In the genomic region with DNA sequence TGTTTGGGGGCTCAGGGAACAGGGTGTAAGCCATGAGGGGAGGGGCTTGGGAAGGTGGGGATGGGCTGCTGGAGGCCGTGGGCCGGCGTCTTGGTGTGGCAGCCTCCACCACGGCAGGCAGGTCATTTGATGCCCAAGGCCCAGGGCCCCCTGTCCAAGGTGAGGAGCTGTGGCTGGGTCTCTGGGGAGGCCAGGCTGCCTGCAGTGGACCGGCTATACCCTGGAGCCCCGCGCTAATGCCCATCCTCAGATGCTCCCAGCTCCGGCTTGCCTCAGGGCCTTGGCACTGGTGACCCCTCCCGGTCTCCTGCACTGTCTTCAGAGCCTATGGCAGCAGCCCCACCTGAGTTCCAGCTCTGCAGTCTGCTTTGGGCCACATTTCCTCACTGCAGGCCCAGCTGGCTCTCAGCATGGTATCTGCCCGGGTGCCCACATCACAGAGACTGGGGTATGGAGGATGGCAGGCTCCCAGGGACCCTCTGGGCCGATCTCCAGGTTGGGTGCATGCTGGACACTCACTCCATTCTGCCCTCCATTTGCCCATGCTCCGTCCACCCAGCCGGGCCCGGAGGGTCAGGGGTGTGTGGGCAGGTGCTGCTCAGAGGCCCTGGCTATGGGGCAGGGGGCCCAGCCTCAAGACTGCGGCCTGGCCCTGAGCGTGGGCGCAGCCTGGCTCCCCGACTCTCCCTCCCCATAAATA, we compare ENCODE assay signal across 9 cellular contexts. TPM values are rescaled to one million over a fixed set of nuclear protein-coding genes. Genes with fewer than 3 reads are reported as not detected.
A peak's percentile ranks its signal among the peaks of the same experiment; 100 is the strongest.
DNase-seq lines count a peak whose midpoint lies in the region; ATAC-seq, FAIRE-seq and TF ChIP-seq lines count a peak whose summit lies in the region.
"Not testable (repeated sequence)": the region's sequence is repeated elsewhere in the genome, so short reads cannot be mapped to it uniquely, and the experiment has no call there.
"Had no signal": no experiment of that assay in that cellular context is flagged by ENCODE, and none has a peak within 500 bp of the region (broad histone marks: within the 10 kb centered on the region; RNA-seq: fewer than 3 reads in every experiment).

No MANE protein-coding gene starts in this region.

- CTCF ChIA-PET in Calu3 (lab: Charles Lee); K562 (lab: Yijun Ruan, JAX; ENCODE audit: low intra/inter-chr PET ratio): not testable (repeated sequence)

- POLR2A ChIA-PET in K562 (lab: Yijun Ruan, JAX), result not testable (repeated sequence)

- peak overlapping the region; percentile 7 for H3K4me3 Mint-ChIP-seq in Calu3 (ENCODE audit: low read depth, unreplicated experiment)

- in situ Hi-C loops in K562 (cut with MboI), result not testable (repeated sequence)

- H4K20me1 ChIP-seq in K562 (replicated peaks; ENCODE audit: control insufficient read depth, insufficient read depth, low read length), result peaks cover 13% of the 10 kb centered on the region

- not testable (repeated sequence) for TF ChIP-seq EP300 in K562 (IDR thresholded peaks at IDR 0.05; ENCODE audit: low read length)

- not testable (repeated sequence) for H3K79me2 ChIP-seq in K562 (ENCODE audit: control insufficient read depth, insufficient read depth, low read length)

- peak overlapping the region; percentile 38 for H3K18ac ChIP-seq in neuronal stem cell (ENCODE audit: low read length)

- H3K4me1 ChIP-seq in K562 (replicated peaks in 1 of 2; ENCODE audit: control insufficient read depth in 2 of 2, insufficient read depth in 2 of 2, low read length in 2 of 2); right lobe of liver; upper lobe of right lung: not testable (repeated sequence)
- H3K4me1 ChIP-seq in neuronal stem cell (ENCODE audit: control insufficient read depth in 2 of 2, insufficient read depth in 1 of 2, low read depth in 1 of 2, low read length in 2 of 2), result peaks cover 0 to 14% of the 10 kb centered on the region in 2 donors

- not testable (repeated sequence) for TF ChIP-seq CTCF in Calu3 (IDR thresholded peaks at IDR 0.05; ENCODE audit: unreplicated experiment); K562 (IDR thresholded peaks at IDR 0.05 in 2 of 3, conservative IDR thresholded peaks at IDR 0.05 in 1 of 3; ENCODE audit: insufficient read depth in 2 of 3, low read depth in 1 of 3, low read length in 3 of 3); right lobe of liver (IDR thresholded peaks at IDR 0.05); upper lobe of right lung (IDR thresholded peaks at IDR 0.05)

- not testable (repeated sequence) for H2BK120ac ChIP-seq in neuronal stem cell (ENCODE audit: low read depth, low read length)

- not testable (repeated sequence) for H3K9me1 ChIP-seq in K562 (ENCODE audit: control insufficient read depth, insufficient read depth, low read length)

- not testable (repeated sequence) for H2BK5ac ChIP-seq in neuronal stem cell (ENCODE audit: low read length)

- FAIRE-seq in K562 (lab: Jason Lieb, UNC), result not testable (repeated sequence)

- TF ChIP-seq RAD21 in K562 (CRISPR knock-in tag; conservative IDR thresholded peaks at IDR 0.05 in 1 of 2, IDR thresholded peaks at IDR 0.05 in 1 of 2), result not testable (repeated sequence)

- H2AFZ ChIP-seq in K562 (ENCODE audit: low read depth, low read length), result not testable (repeated sequence)
- peak overlapping the region; percentile 22 for H2AFZ ChIP-seq in neuronal stem cell (ENCODE audit: low read length)

- BruUV-seq in Calu3 (replicated peaks; lab: Mats Ljungman, UMichigan); K562 (replicated peaks; lab: Mats Ljungman, UMichigan): not testable (repeated sequence)

- intact Hi-C loops in Calu3 (cut with micrococcal nuclease; ENCODE audit: unreplicated experiment); K562 (cut with micrococcal nuclease); cardiac septum (cut with DNase I); right lobe of liver (cut with DNase I); upper lobe of right lung (cut with DNase I): not testable (repeated sequence)

- H2BK15ac ChIP-seq in neuronal stem cell (ENCODE audit: low read length), result not testable (repeated sequence)

- not testable (repeated sequence) for H4K8ac ChIP-seq in neuronal stem cell (ENCODE audit: low read depth, low read length)

- peak overlapping the region; percentile 25 for H2AK5ac ChIP-seq in neuronal stem cell (ENCODE audit: low read depth, low read length)

- H3K9me3 Mint-ChIP-seq in Calu3 (ENCODE audit: low read depth, unreplicated experiment), result not testable (repeated sequence)

- H3K9ac ChIP-seq in K562 (ENCODE audit: insufficient read depth in 1 of 2, low read depth in 2 of 2, low read length in 2 of 2), result not testable (repeated sequence)
- H3K9ac ChIP-seq in neuronal stem cell (ENCODE audit: low read depth, low read length, poor library complexity), result peak overlapping the region; percentile 44

- H3K27me3 ChIP-seq in K562 (ENCODE audit: control insufficient read depth in 2 of 2, insufficient read depth in 2 of 2, low read length in 2 of 2) (peaks cover 4 to 36% of the 10 kb centered on the region in 2 experiments; a peak in 3 of 5 replicates), neuronal stem cell (ENCODE audit: control insufficient read depth in 3 of 3, insufficient read depth in 3 of 3, low read depth in 1 of 3, low read length in 3 of 3) (peaks cover 0 to 11% (median 0%) of the 10 kb centered on the region in 3 experiments)
- not testable (repeated sequence) for H3K27me3 ChIP-seq in right lobe of liver, upper lobe of right lung

- H3K4me3 ChIP-seq in K562; right lobe of liver; neuronal stem cell (ENCODE audit: low read length in 2 of 2); upper lobe of right lung: not testable (repeated sequence)

- WGBS in K562 (ENCODE audit: insufficient coverage, low coverage, missing lambda C conversion rate), result 4% methylated on average over 14 of the region's 18 CpGs
- WGBS in right lobe of liver (ENCODE audit: insufficient coverage, low coverage, low lambda C conversion rate, missing lambda C conversion rate), result 80% methylated on average over 1 of the region's 18 CpGs
- no CpG with 5 or more reads among the region's 18 CpGs for WGBS in neuronal stem cell (ENCODE audit: extremely low coverage in 2 of 2, insufficient read length in 2 of 2, insufficient replicate concordance in 1 of 2), 2 donors

- H3K79me1 ChIP-seq in neuronal stem cell (ENCODE audit: low read depth, low read length), result not testable (repeated sequence)

- not testable (repeated sequence) for H3K36me3 ChIP-seq in K562 (ENCODE audit: control insufficient read depth, insufficient read depth, low read length); right lobe of liver; neuronal stem cell (replicated peaks in 1 of 2; ENCODE audit: control insufficient read depth in 2 of 2, insufficient read depth in 2 of 2, low read length in 2 of 2); upper lobe of right lung

- H3K27ac ChIP-seq in K562 (ENCODE audit: extremely low read depth, low read depth, low read length); right lobe of liver; neuronal stem cell (replicated peaks; ENCODE audit: low read length); upper lobe of right lung: not testable (repeated sequence)

- H3K23ac ChIP-seq in neuronal stem cell (ENCODE audit: low read depth, low read length, poor library complexity), result not testable (repeated sequence)

- not testable (repeated sequence) for H3K4me2 ChIP-seq in K562 (ENCODE audit: insufficient read depth, low read length); neuronal stem cell (ENCODE audit: insufficient read depth, low read length, poor library complexity, severe bottlenecking)

- H3K14ac ChIP-seq in neuronal stem cell (ENCODE audit: low read length), result not testable (repeated sequence)

- not testable (repeated sequence) for DNase-seq in Calu3; K562 (ENCODE audit: extremely low read depth in 1 of 4, low spot score in 3 of 4); neuronal stem cell (ENCODE audit: low spot score)
- DNase-seq in activated CD4-positive, CD25-positive, alpha-beta regulatory T cell treated with anti-CD3 and anti-CD28 coated beads, Interleukin-2, amount 50 U/mL, for 72 hours, result peak; percentile 27
- DNase-seq in cardiac septum (ENCODE audit: low spot score) (peak; percentile 46), right lobe of liver (peak; percentile 13 to 42 (median 29)), upper lobe of right lung (peak; percentile 42)

- not testable (repeated sequence) for ATAC-seq in K562, right lobe of liver, upper lobe of right lung

- H3K36me3 Mint-ChIP-seq in Calu3 (ENCODE audit: insufficient read depth, unreplicated experiment), result not testable (repeated sequence)

- H2BK12ac ChIP-seq in neuronal stem cell (ENCODE audit: low read length), result not testable (repeated sequence)

- peaks cover 13% of the 10 kb centered on the region for H3K4me1 Mint-ChIP-seq in Calu3 (ENCODE audit: low read depth, unreplicated experiment)

- not testable (repeated sequence) for H4K91ac ChIP-seq in neuronal stem cell (ENCODE audit: low read depth, low read length, poor library complexity)

- H3K9me3 ChIP-seq in K562 (replicated peaks; ENCODE audit: control insufficient read depth, insufficient read depth, low read depth, low read length); right lobe of liver; neuronal stem cell (replicated peaks in 1 of 2; ENCODE audit: control insufficient read depth in 2 of 2, insufficient read depth in 1 of 2, low read depth in 1 of 2, low read length in 2 of 2); upper lobe of right lung: not testable (repeated sequence)

- H3K27ac Mint-ChIP-seq in Calu3 (ENCODE audit: unreplicated experiment), result not testable (repeated sequence)

- not testable (repeated sequence) for H3K4ac ChIP-seq in neuronal stem cell (ENCODE audit: low read length)

- peaks cover 18% of the 10 kb centered on the region for H3K27me3 Mint-ChIP-seq in Calu3 (ENCODE audit: unreplicated experiment)

- not testable (repeated sequence) for TF ChIP-seq POLR2A in K562 (conservative IDR thresholded peaks at IDR 0.05); right lobe of liver (IDR thresholded peaks at IDR 0.05)

RNA-seq across cellular contexts. Expression of a gene that starts 21.7 kb away (rescaled TPM):
- total RNA-seq in Calu3 (2022) (1.5 and 2.7 TPM in 2 replicates), K562 (2014; rRNA removed) (not detected in 2 replicates), K562 (2014; rRNA removed; fragmentation: Illumina TruSeq; extraction: Trizol) (not detected in 2 replicates), K562 (2015; rRNA removed; fragmentation: Illumina TruSeq; extraction: Trizol) (not detected in 2 replicates), K562 (2021) (not detected in 2 replicates), cardiac septum (3.0 TPM), right lobe of liver (10 to 100 TPM in 1 of 6 experiments, 1 to 10 TPM in 4, under 1 TPM in 1; 0.86 to 31.0 (median 3.8) TPM), upper lobe of right lung (60.9 TPM)
- 0.09 and 0.23 TPM in 2 replicates for total RNA-seq in K562 (2011; cell fraction: chromatin; rRNA removed; ENCODE audit: low replicate concordance)
- 0.17 TPM in 1 of 2 replicates, not detected in the other for total RNA-seq in K562 (2011; cell fraction: nucleolus; rRNA removed)
- total RNA-seq in K562 (2011; cell fraction: nucleoplasm; rRNA removed), result not detected in 2 replicates
- polyA plus RNA-seq in K562 (2011; rRNA removed) (0.11 TPM in 1 of 2 replicates, not detected in the other), K562 (2014; fragmentation: Illumina TruSeq; extraction: Trizol) (not detected in 2 replicates), K562 (2014; fragmentation: Nextera tagmentation; extraction: Ambion mirVana) (not detected), K562 (2014; rRNA removed) (0.07 TPM in 1 of 2 replicates, not detected in the other)
- polyA plus RNA-seq in K562 (2011; cell fraction: cytosol; rRNA removed), result 0.03 TPM in 1 of 2 replicates, not detected in the other
- 0.26 TPM in 1 of 2 replicates, not detected in the other for polyA plus RNA-seq in K562 (2011; cell fraction: nucleus; rRNA removed)
- 0.01 TPM in 1 of 2 replicates, not detected in the other for polyA plus RNA-seq in K562 (2012)
- polyA minus RNA-seq in K562 (2011; rRNA and poly(A)+ RNA removed), result not detected in 2 replicates
- not detected in 2 replicates for polyA minus RNA-seq in K562 (2011; cell fraction: cytosol; rRNA and poly(A)+ RNA removed)
- 0.40 TPM in 1 of 2 replicates, not detected in the other for polyA minus RNA-seq in K562 (2011; cell fraction: nucleus; rRNA and poly(A)+ RNA removed)
- polyA plus RNA-seq in neuronal stem cell (2013, experiment 1 of 2), result 8.3 TPM
- polyA plus RNA-seq in neuronal stem cell (2013, experiment 2 of 2), result 8.3 TPM
- total RNA-seq: CD4-positive, CD25-positive, alpha-beta regulatory T cell; HFFc6 had no signal
- polyA plus RNA-seq: CD4-positive, CD25-positive, alpha-beta regulatory T cell had no signal

RNA-seq across cellular contexts. Expression of a gene that starts 51.7 kb away (rescaled TPM):
- total RNA-seq in Calu3 (2022), result 3.1 and 3.2 TPM in 2 replicates
- total RNA-seq in K562 (2011; cell fraction: chromatin; rRNA removed; ENCODE audit: low replicate concordance), result 3.8 and 8.7 TPM in 2 replicates
- 9.1 and 10.7 TPM in 2 replicates for total RNA-seq in K562 (2011; cell fraction: nucleolus; rRNA removed)
- 5.1 and 6.2 TPM in 2 replicates for total RNA-seq in K562 (2011; cell fraction: nucleoplasm; rRNA removed)
- total RNA-seq in K562 (2014; rRNA removed), result 1.9 and 2.9 TPM in 2 replicates
- 1.3 and 1.4 TPM in 2 replicates for total RNA-seq in K562 (2014; rRNA removed; fragmentation: Illumina TruSeq; extraction: Trizol)
- total RNA-seq in K562 (2015; rRNA removed; fragmentation: Illumina TruSeq; extraction: Trizol), result 0.60 and 1.4 TPM in 2 replicates
- total RNA-seq in K562 (2021), result 2.0 and 2.7 TPM in 2 replicates
- 1.5 and 1.8 TPM in 2 replicates for polyA plus RNA-seq in K562 (2011; rRNA removed)
- 1.7 and 3.2 TPM in 2 replicates for polyA plus RNA-seq in K562 (2011; cell fraction: cytosol; rRNA removed)
- polyA plus RNA-seq in K562 (2011; cell fraction: nucleus; rRNA removed), result 9.6 and 11.7 TPM in 2 replicates
- 1.1 and 2.2 TPM in 2 replicates for polyA plus RNA-seq in K562 (2012)
- polyA plus RNA-seq in K562 (2014; fragmentation: Illumina TruSeq; extraction: Trizol), result 0.79 and 2.0 TPM in 2 replicates
- under 1 TPM in 1 of 2 experiments, not detected in 1; 0.32 TPM for polyA plus RNA-seq in K562 (2014; fragmentation: Nextera tagmentation; extraction: Ambion mirVana)
- 2.4 and 3.8 TPM in 2 replicates for polyA plus RNA-seq in K562 (2014; rRNA removed)
- 0.70 and 1.1 TPM in 2 replicates for polyA minus RNA-seq in K562 (2011; rRNA and poly(A)+ RNA removed)
- polyA minus RNA-seq in K562 (2011; cell fraction: cytosol; rRNA and poly(A)+ RNA removed), result 1.5 and 2.7 TPM in 2 replicates
- polyA minus RNA-seq in K562 (2011; cell fraction: nucleus; rRNA and poly(A)+ RNA removed), result 7.1 and 8.0 TPM in 2 replicates
- total RNA-seq in cardiac septum, result 7.6 TPM
- total RNA-seq in right lobe of liver, result 1 to 10 TPM in 5 of 6 experiments, under 1 TPM in 1; 0.92 to 5.1 (median 2.5) TPM
- polyA plus RNA-seq in neuronal stem cell (2013, experiment 1 of 2), result 2.0 TPM
- 2.0 TPM for polyA plus RNA-seq in neuronal stem cell (2013, experiment 2 of 2)
- 3.1 TPM for total RNA-seq in upper lobe of right lung
